Comparison of ENCODE assay signal across 1 cellular context in the genomic region with DNA sequence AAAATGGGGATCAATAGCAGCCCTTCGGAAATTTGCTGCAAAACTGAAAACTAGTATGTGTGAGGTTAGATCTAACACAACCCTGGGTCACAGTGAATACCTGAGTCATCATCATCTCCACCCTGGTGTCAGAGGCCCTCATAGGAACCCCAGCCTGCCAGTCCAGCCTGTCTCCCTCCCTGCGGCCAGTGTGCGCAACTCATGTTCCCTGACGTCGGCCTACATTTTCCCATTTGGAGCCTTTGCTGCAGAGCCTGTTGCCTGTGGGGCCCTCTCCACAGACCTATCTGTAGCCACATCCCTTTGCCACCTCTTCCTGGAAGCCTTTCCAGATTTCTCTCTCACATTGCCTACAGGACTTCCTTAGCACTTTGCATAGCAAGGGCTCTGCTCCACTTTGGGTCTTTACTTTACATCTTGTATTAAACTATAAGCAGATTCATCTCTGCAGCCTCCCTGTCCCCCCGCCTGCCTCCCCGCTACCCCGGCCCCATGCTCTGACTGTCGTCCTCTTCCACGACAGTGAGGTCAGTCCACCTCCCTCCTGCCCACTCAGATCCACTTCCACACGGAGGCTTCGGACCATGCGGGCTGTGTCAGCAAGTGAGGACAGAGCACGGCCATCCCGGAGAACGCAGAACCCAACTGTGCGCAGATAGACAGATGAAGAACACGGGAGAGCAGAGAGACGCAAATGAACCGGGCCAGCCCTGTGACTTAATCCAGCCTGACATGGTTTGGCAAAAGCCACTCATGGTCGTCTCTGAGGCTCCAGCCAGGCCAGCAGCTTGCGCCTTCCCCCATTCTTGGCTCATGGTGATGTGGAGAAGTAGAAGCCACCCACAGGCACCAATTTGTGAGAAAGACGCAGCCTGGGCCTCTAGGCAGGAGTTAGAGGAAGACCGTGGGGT.
TF ChIP-seq lines count a peak whose summit lies in the region.

No MANE protein-coding gene starts in this region.

TF ChIP-seq in GM23338, 12 proteins besides CTCF, POLR2A, EP300 and RAD21:
- TF ChIP-seq ZNF331 (CRISPR knock-in tag; IDR thresholded peaks at IDR 0.05; ENCODE audit: low read depth), result no peak
- TF ChIP-seq, protein P1, sequence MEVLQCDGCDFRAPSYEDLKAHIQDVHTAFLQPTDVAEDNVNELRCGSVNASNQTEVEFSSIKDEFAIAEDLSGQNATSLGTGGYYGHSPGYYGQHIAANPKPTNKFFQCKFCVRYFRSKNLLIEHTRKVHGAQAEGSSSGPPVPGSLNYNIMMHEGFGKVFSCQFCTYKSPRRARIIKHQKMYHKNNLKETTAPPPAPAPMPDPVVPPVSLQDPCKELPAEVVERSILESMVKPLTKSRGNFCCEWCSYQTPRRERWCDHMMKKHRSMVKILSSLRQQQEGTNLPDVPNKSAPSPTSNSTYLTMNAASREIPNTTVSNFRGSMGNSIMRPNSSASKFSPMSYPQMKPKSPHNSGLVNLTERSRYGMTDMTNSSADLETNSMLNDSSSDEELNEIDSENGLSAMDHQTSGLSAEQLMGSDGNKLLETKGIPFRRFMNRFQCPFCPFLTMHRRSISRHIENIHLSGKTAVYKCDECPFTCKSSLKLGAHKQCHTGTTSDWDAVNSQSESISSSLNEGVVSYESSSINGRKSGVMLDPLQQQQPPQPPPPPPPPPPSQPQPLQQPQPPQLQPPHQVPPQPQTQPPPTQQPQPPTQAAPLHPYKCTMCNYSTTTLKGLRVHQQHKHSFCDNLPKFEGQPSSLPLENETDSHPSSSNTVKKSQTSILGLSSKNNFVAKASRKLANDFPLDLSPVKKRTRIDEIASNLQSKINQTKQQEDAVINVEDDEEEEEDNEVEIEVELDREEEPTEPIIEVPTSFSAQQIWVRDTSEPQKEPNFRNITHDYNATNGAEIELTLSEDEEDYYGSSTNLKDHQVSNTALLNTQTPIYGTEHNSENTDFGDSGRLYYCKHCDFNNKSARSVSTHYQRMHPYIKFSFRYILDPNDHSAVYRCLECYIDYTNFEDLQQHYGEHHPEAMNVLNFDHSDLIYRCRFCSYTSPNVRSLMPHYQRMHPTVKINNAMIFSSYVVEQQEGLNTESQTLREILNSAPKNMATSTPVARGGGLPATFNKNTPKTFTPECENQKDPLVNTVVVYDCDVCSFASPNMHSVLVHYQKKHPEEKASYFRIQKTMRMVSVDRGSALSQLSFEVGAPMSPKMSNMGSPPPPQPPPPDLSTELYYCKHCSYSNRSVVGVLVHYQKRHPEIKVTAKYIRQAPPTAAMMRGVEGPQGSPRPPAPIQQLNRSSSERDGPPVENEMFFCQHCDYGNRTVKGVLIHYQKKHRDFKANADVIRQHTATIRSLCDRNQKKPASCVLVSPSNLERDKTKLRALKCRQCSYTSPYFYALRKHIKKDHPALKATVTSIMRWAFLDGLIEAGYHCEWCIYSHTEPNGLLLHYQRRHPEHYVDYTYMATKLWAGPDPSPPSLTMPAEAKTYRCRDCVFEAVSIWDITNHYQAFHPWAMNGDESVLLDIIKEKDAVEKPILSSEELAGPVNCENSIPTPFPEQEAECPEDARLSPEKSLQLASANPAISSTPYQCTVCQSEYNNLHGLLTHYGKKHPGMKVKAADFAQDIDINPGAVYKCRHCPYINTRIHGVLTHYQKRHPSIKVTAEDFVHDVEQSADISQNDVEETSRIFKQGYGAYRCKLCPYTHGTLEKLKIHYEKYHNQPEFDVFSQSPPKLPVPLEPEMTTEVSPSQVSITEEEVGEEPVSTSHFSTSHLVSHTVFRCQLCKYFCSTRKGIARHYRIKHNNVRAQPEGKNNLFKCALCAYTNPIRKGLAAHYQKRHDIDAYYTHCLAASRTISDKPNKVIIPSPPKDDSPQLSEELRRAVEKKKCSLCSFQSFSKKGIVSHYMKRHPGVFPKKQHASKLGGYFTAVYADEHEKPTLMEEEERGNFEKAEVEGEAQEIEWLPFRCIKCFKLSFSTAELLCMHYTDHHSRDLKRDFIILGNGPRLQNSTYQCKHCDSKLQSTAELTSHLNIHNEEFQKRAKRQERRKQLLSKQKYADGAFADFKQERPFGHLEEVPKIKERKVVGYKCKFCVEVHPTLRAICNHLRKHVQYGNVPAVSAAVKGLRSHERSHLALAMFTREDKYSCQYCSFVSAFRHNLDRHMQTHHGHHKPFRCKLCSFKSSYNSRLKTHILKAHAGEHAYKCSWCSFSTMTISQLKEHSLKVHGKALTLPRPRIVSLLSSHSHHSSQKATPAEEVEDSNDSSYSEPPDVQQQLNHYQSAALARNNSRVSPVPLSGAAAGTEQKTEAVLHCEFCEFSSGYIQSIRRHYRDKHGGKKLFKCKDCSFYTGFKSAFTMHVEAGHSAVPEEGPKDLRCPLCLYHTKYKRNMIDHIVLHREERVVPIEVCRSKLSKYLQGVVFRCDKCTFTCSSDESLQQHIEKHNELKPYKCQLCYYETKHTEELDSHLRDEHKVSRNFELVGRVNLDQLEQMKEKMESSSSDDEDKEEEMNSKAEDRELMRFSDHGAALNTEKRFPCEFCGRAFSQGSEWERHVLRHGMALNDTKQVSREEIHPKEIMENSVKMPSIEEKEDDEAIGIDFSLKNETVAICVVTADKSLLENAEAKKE (CRISPR knock-in tag; IDR thresholded peaks at IDR 0.05), result no peak
- no peak for TF ChIP-seq EZH2 (IDR thresholded peaks at IDR 0.05; ENCODE audit: low read depth, unreplicated experiment)
- TF ChIP-seq, protein P2, sequence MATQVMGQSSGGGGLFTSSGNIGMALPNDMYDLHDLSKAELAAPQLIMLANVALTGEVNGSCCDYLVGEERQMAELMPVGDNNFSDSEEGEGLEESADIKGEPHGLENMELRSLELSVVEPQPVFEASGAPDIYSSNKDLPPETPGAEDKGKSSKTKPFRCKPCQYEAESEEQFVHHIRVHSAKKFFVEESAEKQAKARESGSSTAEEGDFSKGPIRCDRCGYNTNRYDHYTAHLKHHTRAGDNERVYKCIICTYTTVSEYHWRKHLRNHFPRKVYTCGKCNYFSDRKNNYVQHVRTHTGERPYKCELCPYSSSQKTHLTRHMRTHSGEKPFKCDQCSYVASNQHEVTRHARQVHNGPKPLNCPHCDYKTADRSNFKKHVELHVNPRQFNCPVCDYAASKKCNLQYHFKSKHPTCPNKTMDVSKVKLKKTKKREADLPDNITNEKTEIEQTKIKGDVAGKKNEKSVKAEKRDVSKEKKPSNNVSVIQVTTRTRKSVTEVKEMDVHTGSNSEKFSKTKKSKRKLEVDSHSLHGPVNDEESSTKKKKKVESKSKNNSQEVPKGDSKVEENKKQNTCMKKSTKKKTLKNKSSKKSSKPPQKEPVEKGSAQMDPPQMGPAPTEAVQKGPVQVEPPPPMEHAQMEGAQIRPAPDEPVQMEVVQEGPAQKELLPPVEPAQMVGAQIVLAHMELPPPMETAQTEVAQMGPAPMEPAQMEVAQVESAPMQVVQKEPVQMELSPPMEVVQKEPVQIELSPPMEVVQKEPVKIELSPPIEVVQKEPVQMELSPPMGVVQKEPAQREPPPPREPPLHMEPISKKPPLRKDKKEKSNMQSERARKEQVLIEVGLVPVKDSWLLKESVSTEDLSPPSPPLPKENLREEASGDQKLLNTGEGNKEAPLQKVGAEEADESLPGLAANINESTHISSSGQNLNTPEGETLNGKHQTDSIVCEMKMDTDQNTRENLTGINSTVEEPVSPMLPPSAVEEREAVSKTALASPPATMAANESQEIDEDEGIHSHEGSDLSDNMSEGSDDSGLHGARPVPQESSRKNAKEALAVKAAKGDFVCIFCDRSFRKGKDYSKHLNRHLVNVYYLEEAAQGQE (IDR thresholded peaks at IDR 0.05; ENCODE audit: unreplicated experiment), result no peak
